Comparison of ENCODE assay signal across 12 cellular contexts in the genomic region with DNA sequence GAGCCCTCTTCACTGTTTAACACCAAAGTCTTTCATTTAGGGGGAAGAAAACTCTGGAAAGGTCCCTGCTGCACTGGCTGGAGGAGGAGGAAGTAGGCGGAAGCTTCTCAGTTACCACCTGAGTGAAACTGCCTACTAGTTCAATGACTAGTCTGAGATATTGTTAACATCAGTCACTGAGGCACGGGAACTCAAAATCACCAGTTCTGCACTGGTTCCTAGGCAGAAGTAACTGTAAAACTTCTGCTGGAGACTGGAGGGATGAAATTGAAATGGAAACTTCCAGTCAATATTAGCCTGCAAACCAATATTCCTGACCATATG.
DNase-seq lines count a peak whose midpoint lies in the region; ATAC-seq and TF ChIP-seq lines count a peak whose summit lies in the region.
"Had no signal": no experiment of that assay in that cellular context is flagged by ENCODE, and none has a peak within 500 bp of the region (broad histone marks: within the 10 kb centered on the region; RNA-seq: fewer than 3 reads in every experiment).

No MANE protein-coding gene starts in this region.

- no peaks in the 10 kb centered on the region for H3F3A ChIP-seq in GM23248 (ENCODE audit: insufficient read depth)

- no peaks in the 10 kb centered on the region for H3K4me1 ChIP-seq in mesenchymal stem cell (ENCODE audit: control insufficient read depth, insufficient read depth, low read depth, low read length)
- no peaks in the 10 kb centered on the region for H3K4me1 ChIP-seq in lower lobe of right lung
- H3K4me1 ChIP-seq in GM23248 (ENCODE audit: insufficient read depth): peaks cover 13% of the 10 kb centered on the region; the same call in 1 of the 2 replicates

- in situ Hi-C loops in GM23248 (cut with MboI): loop anchor here (10.0 kb wide), 1 partner anchor 226 kb away; no protein-coding TSS in a partner anchor

- no peak overlapping the region for H3K4me2 ChIP-seq in mesenchymal stem cell (ENCODE audit: low read length, poor library complexity, severe bottlenecking)
- H3K4me2 ChIP-seq in GM23248 (ENCODE audit: unreplicated experiment): no peak overlapping the region
- H3K4me2 ChIP-seq: smooth muscle cell had no signal

- intact Hi-C loops in lower lobe of right lung (cut with DNase I): no loop called here

- H3K79me1 ChIP-seq in mesenchymal stem cell (replicated peaks; ENCODE audit: low read length, poor library complexity, severe bottlenecking): no peaks in the 10 kb centered on the region

- DNase-seq in mesenchymal stem cell: no peak
- no peak for DNase-seq in Kasumi-1 (lab: John Stamatoyannopoulos, UW)
- DNase-seq in lower lobe of right lung: no peak
- no peak for DNase-seq in DMS114 treated with DMSO at 0.1 percent for 48 hours (lab: John Stamatoyannopoulos, UW; ENCODE audit: unreplicated experiment)
- no peak for DNase-seq in GM23248
- DNase-seq: activated T-cell treated with anti-CD3 and anti-CD28 coated beads, Interleukin-2, amount 50 U/mL, for 1 hour; islet precursor cell; Right ventricle myocardium superior had no signal

- no peak overlapping the region for H4K91ac ChIP-seq in mesenchymal stem cell (ENCODE audit: low read length)

- H3K9me2 ChIP-seq in GM23248 (ENCODE audit: insufficient read depth): no peaks in the 10 kb centered on the region

- H3K14ac ChIP-seq in mesenchymal stem cell (ENCODE audit: low read length in 2 of 2): no peak overlapping the region

- no peak for TF ChIP-seq CTCF in lower lobe of right lung (IDR thresholded peaks at IDR 0.05)

- no peaks in the 10 kb centered on the region for H3K27me3 ChIP-seq in mesenchymal stem cell (ENCODE audit: control insufficient read depth in 1 of 2, insufficient read depth in 1 of 2, low read length in 2 of 2)
- no peaks in the 10 kb centered on the region for H3K27me3 ChIP-seq in lower lobe of right lung (ENCODE audit: low read depth)
- H3K27me3 ChIP-seq in GM23248 (replicated peaks; ENCODE audit: insufficient read depth): no peaks in the 10 kb centered on the region

- WGBS in mesenchymal stem cell: 100% methylated on average over 2 of the region's 2 CpGs
- 89 to 90% methylated on average over 2 of the region's 2 CpGs for WGBS in GM23248 (ENCODE audit: low coverage in 1 of 2, low lambda C conversion rate in 2 of 2, missing lambda C conversion rate in 2 of 2), 2 experiments

- H2AFZ ChIP-seq in mesenchymal stem cell (ENCODE audit: low read depth, low read length) (no peak overlapping the region), GM23248 (no peak overlapping the region)

- H2AK5ac ChIP-seq in mesenchymal stem cell (ENCODE audit: low read length, severe bottlenecking): peak overlapping the region; percentile 49

- H3K79me2 ChIP-seq in GM23248 (ENCODE audit: insufficient read depth): no peaks in the 10 kb centered on the region

- H2BK120ac ChIP-seq in mesenchymal stem cell (ENCODE audit: low read depth, low read length): no peak overlapping the region

- H4K8ac ChIP-seq in mesenchymal stem cell (ENCODE audit: low read length): no peak overlapping the region

- H2BK12ac ChIP-seq in mesenchymal stem cell (ENCODE audit: low read length in 2 of 2): peak overlapping the region; percentile 25 to 54

- H3K36me3 ChIP-seq in mesenchymal stem cell (ENCODE audit: control insufficient read depth in 1 of 2, insufficient read depth in 2 of 2, low read depth in 1 of 2, low read length in 2 of 2) (no peaks in the 10 kb centered on the region), lower lobe of right lung (no peaks in the 10 kb centered on the region), GM23248 (ENCODE audit: low read depth) (no peaks in the 10 kb centered on the region)

- no peaks in the 10 kb centered on the region for H4K20me1 ChIP-seq in GM23248 (ENCODE audit: insufficient read depth)

- H2BK5ac ChIP-seq in mesenchymal stem cell (ENCODE audit: low read depth, low read length, poor library complexity, severe bottlenecking): no peak overlapping the region

- no peak overlapping the region for H3K23ac ChIP-seq in mesenchymal stem cell (ENCODE audit: low read length in 2 of 2)

- ATAC-seq in GM18873 (IDR thresholded peaks at IDR 0.05; ENCODE audit: low FRiP score, unreplicated experiment) (peak; percentile 75), GM21723 (IDR thresholded peaks at IDR 0.05; ENCODE audit: unreplicated experiment) (peak; percentile 86), HG03175 (IDR thresholded peaks at IDR 0.05; ENCODE audit: unreplicated experiment) (peak; percentile 85), lower lobe of right lung (no peak)

- H3K4ac ChIP-seq in mesenchymal stem cell (ENCODE audit: low read depth in 1 of 2, low read length in 2 of 2): no peak overlapping the region

- no peaks in the 10 kb centered on the region for H3K9me3 ChIP-seq in mesenchymal stem cell (ENCODE audit: control insufficient read depth, low read length)
- no peaks in the 10 kb centered on the region for H3K9me3 ChIP-seq in lower lobe of right lung
- H3K9me3 ChIP-seq in GM23248 (ENCODE audit: low read depth): no peaks in the 10 kb centered on the region

- H3K9ac ChIP-seq in mesenchymal stem cell (ENCODE audit: low read length): no peak overlapping the region
- H3K9ac ChIP-seq in GM23248: no peak overlapping the region

- H3K4me3 ChIP-seq in mesenchymal stem cell (ENCODE audit: insufficient read depth in 1 of 2, low read depth in 1 of 2, low read length in 2 of 2) (no peak overlapping the region), lower lobe of right lung (no peak overlapping the region), GM23248 (no peak overlapping the region)
- H3K4me3 ChIP-seq: smooth muscle cell had no signal

- H3K27ac ChIP-seq in mesenchymal stem cell (ENCODE audit: low read length, poor library complexity, severe bottlenecking): no peak overlapping the region
- no peak overlapping the region for H3K27ac ChIP-seq in lower lobe of right lung
- no peak overlapping the region for H3K27ac ChIP-seq in GM23248

- H2BK15ac ChIP-seq in mesenchymal stem cell (ENCODE audit: low read depth, poor library complexity, severe bottlenecking): no peak overlapping the region

- H3K18ac ChIP-seq in mesenchymal stem cell (ENCODE audit: low read depth in 1 of 2, low read length in 2 of 2): no peak overlapping the region

Comparison
In these comparisons a context has a peak if more than half of its experiments do, and no peak if none do; other contexts are left out.
1. ATAC-seq: peak in GM18873 (single experiment), GM21723 (single experiment) and HG03175 (single experiment); none in lower lobe of right lung (0 of 2).